Comparison of ENCODE assay signal across 18 cellular contexts in the genomic region with DNA sequence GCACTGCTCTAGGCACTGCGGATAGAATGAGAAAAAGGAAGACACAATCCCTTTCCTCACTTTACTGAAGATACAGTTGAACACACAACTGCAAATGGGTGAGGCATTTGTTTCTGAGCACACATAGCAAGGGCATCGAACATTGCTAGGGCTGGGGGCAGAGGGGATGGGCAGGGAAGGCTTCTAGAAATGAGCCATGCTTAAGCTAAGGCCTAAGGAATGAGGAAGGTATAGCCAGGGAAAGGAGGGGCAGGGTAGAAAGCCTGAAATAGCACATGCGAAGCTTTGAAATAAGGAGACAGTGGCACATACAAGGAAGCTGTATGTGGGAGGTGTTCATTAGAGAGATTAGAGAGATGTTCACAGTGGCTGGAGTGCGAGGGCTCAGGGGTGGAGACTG.
A peak's percentile ranks its signal among the peaks of the same experiment; 100 is the strongest.
DNase-seq lines count a peak whose midpoint lies in the region; FAIRE-seq and TF ChIP-seq lines count a peak whose summit lies in the region.
"Had no signal": no experiment of that assay in that cellular context is flagged by ENCODE, and none has a peak within 500 bp of the region (broad histone marks: within the 10 kb centered on the region; RNA-seq: fewer than 3 reads in every experiment).

No MANE protein-coding gene starts in this region.

- H2BK120ac ChIP-seq in mesenchymal stem cell (ENCODE audit: low read depth, low read length), result no peak overlapping the region

- H3K27ac ChIP-seq in astrocyte (ENCODE audit: low read depth, low read length), result no peak overlapping the region
- H3K27ac ChIP-seq in mesenchymal stem cell (ENCODE audit: low read length, poor library complexity, severe bottlenecking), result no peak overlapping the region
- H3K27ac ChIP-seq: BLaER1 treated with 17β-estradiol and CSF1 and Interleukin-3, amounts not matched to agents 10 nM and 100 nM had no signal

- no peak overlapping the region for H3K4me2 ChIP-seq in astrocyte (ENCODE audit: low read length)
- no peak overlapping the region for H3K4me2 ChIP-seq in mesenchymal stem cell (ENCODE audit: low read length, poor library complexity, severe bottlenecking)
- H3K4me2 ChIP-seq: BLaER1 treated with 17β-estradiol and CSF1 and Interleukin-3, amounts not matched to agents 10 nM and 100 nM had no signal

- H3K18ac ChIP-seq in mesenchymal stem cell (ENCODE audit: low read depth in 1 of 2, low read length in 2 of 2), result no peak overlapping the region

- no peak overlapping the region for H2AFZ ChIP-seq in astrocyte (ENCODE audit: low read depth, low read length)
- H2AFZ ChIP-seq in mesenchymal stem cell (ENCODE audit: low read depth, low read length), result no peak overlapping the region

- H3K27ac Mint-ChIP-seq in astrocyte (ENCODE audit: unreplicated experiment) (peak overlapping the region; percentile 8), type B pancreatic cell (peak overlapping the region; percentile 86)
- H3K27ac Mint-ChIP-seq: H9 had no signal

- no peak overlapping the region for H4K8ac ChIP-seq in mesenchymal stem cell (ENCODE audit: low read length)

- H2AK5ac ChIP-seq in mesenchymal stem cell (ENCODE audit: low read length, severe bottlenecking), result no peak overlapping the region

- 88% methylated on average over 4 of the region's 4 CpGs for WGBS in mesenchymal stem cell

- H3K23ac ChIP-seq in mesenchymal stem cell (ENCODE audit: low read length in 2 of 2), result peak overlapping the region in 1 of 2 experiments; percentile 84

- no peak overlapping the region for H2BK12ac ChIP-seq in mesenchymal stem cell (ENCODE audit: low read length in 2 of 2)

- no peak overlapping the region for H2BK15ac ChIP-seq in mesenchymal stem cell (ENCODE audit: low read depth, poor library complexity, severe bottlenecking)

- H3K4me1 ChIP-seq in astrocyte (ENCODE audit: insufficient read depth, low read length) (no peaks in the 10 kb centered on the region), mesenchymal stem cell (ENCODE audit: control insufficient read depth, insufficient read depth, low read depth, low read length) (no peaks in the 10 kb centered on the region)
- H3K4me1 ChIP-seq: BLaER1 treated with 17β-estradiol and CSF1 and Interleukin-3, amounts not matched to agents 10 nM and 100 nM had no signal

- H3K9me3 ChIP-seq in astrocyte (ENCODE audit: insufficient read depth, low read depth, low read length), result no peaks in the 10 kb centered on the region
- H3K9me3 ChIP-seq in mesenchymal stem cell (ENCODE audit: control insufficient read depth, low read length), result no peaks in the 10 kb centered on the region

- H3K36me3 ChIP-seq in astrocyte (ENCODE audit: insufficient read depth, low read length) (no peaks in the 10 kb centered on the region), mesenchymal stem cell (ENCODE audit: control insufficient read depth in 1 of 2, insufficient read depth in 2 of 2, low read depth in 1 of 2, low read length in 2 of 2) (no peaks in the 10 kb centered on the region)
- H3K36me3 ChIP-seq: BLaER1 treated with 17β-estradiol and CSF1 and Interleukin-3, amounts not matched to agents 10 nM and 100 nM had no signal

- peaks cover 5% of the 10 kb centered on the region for H3K9me3 Mint-ChIP-seq in astrocyte (ENCODE audit: unreplicated experiment)
- H3K9me3 Mint-ChIP-seq in type B pancreatic cell, result no peaks in the 10 kb centered on the region
- H3K9me3 Mint-ChIP-seq: H9 had no signal

- no peaks in the 10 kb centered on the region for H4K20me1 ChIP-seq in astrocyte (ENCODE audit: insufficient read depth, low read length)
- H4K20me1 ChIP-seq: BLaER1 treated with 17β-estradiol and CSF1 and Interleukin-3, amounts not matched to agents 10 nM and 100 nM had no signal

- H3K4me3 Mint-ChIP-seq in astrocyte (ENCODE audit: unreplicated experiment), result no peak overlapping the region
- no peak overlapping the region for H3K4me3 Mint-ChIP-seq in type B pancreatic cell
- H3K4me3 Mint-ChIP-seq: CD4-positive, CD25-positive, alpha-beta regulatory T cell; H9 had no signal

- DNase-seq in OCI-M1 (lab: John Stamatoyannopoulos, UW) (peak; percentile 32), astrocyte (ENCODE audit: low read depth) (no peak), kidney tubule cell (ENCODE audit: low spot score) (peak; percentile 24), type B pancreatic cell (ENCODE audit: extremely low spot score, unreplicated experiment) (no peak), mesenchymal stem cell (no peak), DMS 273 (lab: John Stamatoyannopoulos, UW; ENCODE audit: unreplicated experiment) (no peak)
- DNase-seq in effector CD8-positive, alpha-beta T cell (lab: John Stamatoyannopoulos, UW), result no peak
- DNase-seq: ACHN; CD4-positive, CD25-positive, alpha-beta regulatory T cell; DMS153; DND-41; GDM1; GOT3; H9 had no signal

- no peak overlapping the region for H3K9ac ChIP-seq in astrocyte (ENCODE audit: low read length)
- no peak overlapping the region for H3K9ac ChIP-seq in mesenchymal stem cell (ENCODE audit: low read length)
- H3K9ac ChIP-seq: BLaER1 treated with 17β-estradiol and CSF1 and Interleukin-3, amounts not matched to agents 10 nM and 100 nM had no signal

- H3K27me3 Mint-ChIP-seq in astrocyte (ENCODE audit: low read depth, unreplicated experiment) (peaks cover 4% of the 10 kb centered on the region), type B pancreatic cell (peaks cover 2% of the 10 kb centered on the region)
- H3K27me3 Mint-ChIP-seq: CD4-positive, CD25-positive, alpha-beta regulatory T cell had no signal

- H3K36me3 Mint-ChIP-seq in astrocyte (ENCODE audit: low read depth, unreplicated experiment), result no peaks in the 10 kb centered on the region
- no peaks in the 10 kb centered on the region for H3K36me3 Mint-ChIP-seq in type B pancreatic cell
- H3K36me3 Mint-ChIP-seq: CD4-positive, CD25-positive, alpha-beta regulatory T cell had no signal

- FAIRE-seq in astrocyte (lab: Jason Lieb, UNC), result no peak
- FAIRE-seq: GM12892, HepG2, HTR-8/SVneo had no signal

- H3K27me3 ChIP-seq in astrocyte (ENCODE audit: insufficient read depth, low read length), result no peaks in the 10 kb centered on the region
- no peaks in the 10 kb centered on the region for H3K27me3 ChIP-seq in mesenchymal stem cell (ENCODE audit: control insufficient read depth in 1 of 2, insufficient read depth in 1 of 2, low read length in 2 of 2)
- H3K27me3 ChIP-seq: BLaER1 treated with 17β-estradiol and CSF1 and Interleukin-3, amounts not matched to agents 10 nM and 100 nM had no signal

- TF ChIP-seq CTCF in astrocyte (IDR thresholded peaks at IDR 0.05; ENCODE audit: insufficient read depth, low read depth, low read length) (no peak), type B pancreatic cell (conservative IDR thresholded peaks at IDR 0.05) (no peak)

- H3K4me3 ChIP-seq in astrocyte (ENCODE audit: insufficient read depth, low read depth, low read length) (no peak overlapping the region), mesenchymal stem cell (ENCODE audit: insufficient read depth in 1 of 2, low read depth in 1 of 2, low read length in 2 of 2) (no peak overlapping the region)
- H3K4me3 ChIP-seq: BLaER1 treated with 17β-estradiol and CSF1 and Interleukin-3, amounts not matched to agents 10 nM and 100 nM had no signal

- H3K4me1 Mint-ChIP-seq in astrocyte (ENCODE audit: low read depth, unreplicated experiment) (peaks cover 15% of the 10 kb centered on the region), type B pancreatic cell (ENCODE audit: unreplicated experiment) (no peaks in the 10 kb centered on the region)
- H3K4me1 Mint-ChIP-seq: CD4-positive, CD25-positive, alpha-beta regulatory T cell; H9 had no signal

- H3K14ac ChIP-seq in mesenchymal stem cell (ENCODE audit: low read length in 2 of 2), result no peak overlapping the region

- no peak overlapping the region for H4K91ac ChIP-seq in mesenchymal stem cell (ENCODE audit: low read length)

- no peak overlapping the region for H2BK5ac ChIP-seq in mesenchymal stem cell (ENCODE audit: low read depth, low read length, poor library complexity, severe bottlenecking)

- no peaks in the 10 kb centered on the region for H3K79me1 ChIP-seq in mesenchymal stem cell (replicated peaks; ENCODE audit: low read length, poor library complexity, severe bottlenecking)

- no peaks in the 10 kb centered on the region for H3K79me2 ChIP-seq in astrocyte (ENCODE audit: insufficient read depth, low read length)

- H3K4ac ChIP-seq in mesenchymal stem cell (ENCODE audit: low read depth in 1 of 2, low read length in 2 of 2), result no peak overlapping the region

Comparison
In these comparisons a context has a peak if more than half of its experiments do, and no peak if none do; other contexts are left out.
1. DNase-seq: peak in OCI-M1 (single experiment) and kidney tubule cell (single experiment); none in astrocyte (single experiment), type B pancreatic cell (single experiment), mesenchymal stem cell (single experiment), DMS 273 (single experiment) and effector CD8-positive, alpha-beta T cell (single experiment).